In the genomic region with DNA sequence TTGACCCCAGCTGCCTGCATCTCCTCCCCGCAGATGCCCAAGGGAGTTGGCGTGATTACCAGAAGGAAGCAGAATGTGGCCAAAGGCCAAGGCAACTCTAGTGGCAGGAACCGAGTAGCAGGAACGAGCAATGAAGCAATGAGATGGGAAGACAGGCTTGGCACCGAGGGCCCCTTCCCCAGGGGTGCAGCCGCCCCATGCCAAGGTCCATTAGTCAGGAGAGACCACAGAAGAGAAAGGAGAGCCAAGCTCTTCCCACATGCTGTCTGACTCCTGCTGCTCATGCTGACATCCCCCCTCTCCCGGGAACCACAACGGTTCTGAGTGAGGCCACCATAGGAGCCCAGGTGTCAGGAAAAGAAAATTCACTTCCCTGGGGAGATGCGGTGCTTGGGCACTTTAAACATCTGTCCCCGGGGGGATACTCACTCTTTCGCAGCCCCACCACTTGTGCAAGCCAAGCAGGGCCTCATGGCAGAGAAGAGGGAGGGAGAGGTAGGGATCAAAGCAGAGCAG, we compare ENCODE assay signal across 10 cellular contexts.
DNase-seq lines count a peak whose midpoint lies in the region; ATAC-seq and TF ChIP-seq lines count a peak whose summit lies in the region.
"Had no signal": no experiment of that assay in that cellular context is flagged by ENCODE, and none has a peak within 500 bp of the region (broad histone marks: within the 10 kb centered on the region; RNA-seq: fewer than 3 reads in every experiment).

No MANE protein-coding gene starts in this region.

- H4K91ac ChIP-seq in neuronal stem cell (ENCODE audit: low read depth, low read length, poor library complexity), result no peak overlapping the region

- H3K9ac ChIP-seq in BLaER1 treated with 17β-estradiol and CSF1 and Interleukin-3, amounts not matched to agents 10 nM and 100 nM, result peak overlapping the region; percentile 61 to 87 (median 79)
- H3K9ac ChIP-seq in neuronal stem cell (ENCODE audit: low read depth, low read length, poor library complexity) (no peak overlapping the region), neural progenitor cell (no peak overlapping the region)

- peak overlapping the region; percentile 35 for H3K23ac ChIP-seq in neuronal stem cell (ENCODE audit: low read depth, low read length, poor library complexity)

- peak overlapping the region; percentile 90 to 99 (median 95) for H3K4me2 ChIP-seq in BLaER1 treated with 17β-estradiol and CSF1 and Interleukin-3, amounts not matched to agents 10 nM and 100 nM
- no peak overlapping the region for H3K4me2 ChIP-seq in neuronal stem cell (ENCODE audit: insufficient read depth, low read length, poor library complexity, severe bottlenecking)
- H3K4me2 ChIP-seq in neural progenitor cell, result no peak overlapping the region

- H3K4me1 Mint-ChIP-seq in dendritic cell treated with granulocyte-macrophage colony-stimulating factor and Interleukin-4, amounts not matched to agents 40 ng/mL and 50 ng/mL, for 4 days (ENCODE audit: low read depth), result peaks cover 96% of the 10 kb centered on the region
- H3K4me1 Mint-ChIP-seq in neural progenitor cell (peaks cover 27% of the 10 kb centered on the region), WTC11 (peaks cover 28% of the 10 kb centered on the region)

- ATAC-seq in HG03025 (IDR thresholded peaks at IDR 0.05; ENCODE audit: low FRiP score, unreplicated experiment), result no peak
- ATAC-seq in WTC11, result no peak
- ATAC-seq: naive thymus-derived CD8-positive, alpha-beta T cell had no signal

- no peaks in the 10 kb centered on the region for H3K27me3 Mint-ChIP-seq in dendritic cell treated with granulocyte-macrophage colony-stimulating factor and Interleukin-4, amounts not matched to agents 40 ng/mL and 50 ng/mL, for 4 days
- H3K27me3 Mint-ChIP-seq in neural progenitor cell (ENCODE audit: insufficient read depth, low read depth) (peaks cover 4% of the 10 kb centered on the region), WTC11 (ENCODE audit: low read depth) (no peaks in the 10 kb centered on the region)
- H3K27me3 Mint-ChIP-seq: naive thymus-derived CD8-positive, alpha-beta T cell had no signal

- no peaks in the 10 kb centered on the region for H3K79me2 ChIP-seq in neural progenitor cell (ENCODE audit: low read depth)

- no peak overlapping the region for H3K18ac ChIP-seq in neuronal stem cell (ENCODE audit: low read length)

- no peak overlapping the region for H4K8ac ChIP-seq in neuronal stem cell (ENCODE audit: low read depth, low read length)

- H2AFZ ChIP-seq in neuronal stem cell (ENCODE audit: low read length), result no peak overlapping the region
- H2AFZ ChIP-seq in neural progenitor cell (replicated peaks), result no peak overlapping the region

- H3K4me1 ChIP-seq in BLaER1 treated with 17β-estradiol and CSF1 and Interleukin-3, amounts not matched to agents 10 nM and 100 nM, result peaks cover 90 to 100% (median 100%) of the 10 kb centered on the region in 10 experiments
- H3K4me1 ChIP-seq in neuronal stem cell (ENCODE audit: control insufficient read depth in 2 of 2, insufficient read depth in 1 of 2, low read depth in 1 of 2, low read length in 2 of 2) (peaks cover 15 to 32% of the 10 kb centered on the region in 2 donors), neural progenitor cell (peaks cover 20% of the 10 kb centered on the region)

- intact Hi-C loops in dendritic cell treated with granulocyte-macrophage colony-stimulating factor and Interleukin-4, amounts not matched to agents 40 ng/mL and 50 ng/mL, for 4 days (cut with micrococcal nuclease), result loop anchor here (1.0 to 5.0 kb wide), 2 partner anchors 71 to 148 kb away; a partner anchor contains a TSS

- no peak overlapping the region for H2BK12ac ChIP-seq in neuronal stem cell (ENCODE audit: low read length)

- H3K4ac ChIP-seq in neuronal stem cell (ENCODE audit: low read length), result no peak overlapping the region

- no peak overlapping the region for H2BK15ac ChIP-seq in neuronal stem cell (ENCODE audit: low read length)

- peak overlapping the region; percentile 80 for H3K27ac Mint-ChIP-seq in dendritic cell treated with granulocyte-macrophage colony-stimulating factor and Interleukin-4, amounts not matched to agents 40 ng/mL and 50 ng/mL, for 4 days
- H3K27ac Mint-ChIP-seq in neural progenitor cell (no peak overlapping the region), WTC11 (no peak overlapping the region)

- H2BK5ac ChIP-seq in neuronal stem cell (ENCODE audit: low read length), result no peak overlapping the region

- H3K36me3 Mint-ChIP-seq in dendritic cell treated with granulocyte-macrophage colony-stimulating factor and Interleukin-4, amounts not matched to agents 40 ng/mL and 50 ng/mL, for 4 days (ENCODE audit: low read depth), result peaks cover 93% of the 10 kb centered on the region
- H3K36me3 Mint-ChIP-seq in neural progenitor cell (no peaks in the 10 kb centered on the region), WTC11 (peaks cover 12% of the 10 kb centered on the region)

- H3K9me3 ChIP-seq in BLaER1 treated with 17β-estradiol and CSF1 and Interleukin-3, amounts not matched to agents 10 nM and 100 nM (replicated peaks in 1 of 11), result no peaks in the 10 kb centered on the region
- H3K9me3 ChIP-seq in neuronal stem cell (replicated peaks in 1 of 2; ENCODE audit: control insufficient read depth in 2 of 2, insufficient read depth in 1 of 2, low read depth in 1 of 2, low read length in 2 of 2), result peaks cover 0 to 2% of the 10 kb centered on the region in 2 donors
- no peaks in the 10 kb centered on the region for H3K9me3 ChIP-seq in neural progenitor cell (ENCODE audit: low read depth)

- TF ChIP-seq CTCF in neural progenitor cell (IDR thresholded peaks at IDR 0.05) (no peak), WTC11 (IDR thresholded peaks at IDR 0.05) (no peak)

- peak; percentile 86 for DNase-seq in NCI-H446 treated with DMSO at 0.1 percent for 48 hours (lab: John Stamatoyannopoulos, UW)
- DNase-seq in neuronal stem cell (ENCODE audit: low spot score), result no peak
- DNase-seq in neural progenitor cell (ENCODE audit: low spot score), result no peak
- no peak for DNase-seq in stimulated activated CD4-positive, alpha-beta T cell treated with anti-CD3 and anti-CD28 coated beads, Interleukin-4, amount 100 ng/mL, for 4 hours
- DNase-seq in WTC11 (ENCODE audit: low spot score), result no peak
- DNase-seq: IMR-90; naive thymus-derived CD8-positive, alpha-beta T cell had no signal

- H3K27ac ChIP-seq in BLaER1 treated with 17β-estradiol and CSF1 and Interleukin-3, amounts not matched to agents 10 nM and 100 nM, result peak overlapping the region; percentile 37 to 96 (median 92); a peak in 21 of 22 replicates
- H3K27ac ChIP-seq in neuronal stem cell (replicated peaks; ENCODE audit: low read length), result no peak overlapping the region
- H3K27ac ChIP-seq in neural progenitor cell, result no peak overlapping the region

- peak overlapping the region; percentile 12 to 56 (median 48); a peak in 19 of 20 replicates for H3K4me3 ChIP-seq in BLaER1 treated with 17β-estradiol and CSF1 and Interleukin-3, amounts not matched to agents 10 nM and 100 nM
- H3K4me3 ChIP-seq in neuronal stem cell (ENCODE audit: low read length in 2 of 2), result no peak overlapping the region
- no peak overlapping the region for H3K4me3 ChIP-seq in neural progenitor cell

- POLR2A ChIA-PET in WTC11 (lab: Charles Lee), result no interaction called here

- peak overlapping the region; percentile 74 for H3K4me3 Mint-ChIP-seq in dendritic cell treated with granulocyte-macrophage colony-stimulating factor and Interleukin-4, amounts not matched to agents 40 ng/mL and 50 ng/mL, for 4 days
- H3K4me3 Mint-ChIP-seq in neural progenitor cell (no peak overlapping the region), WTC11 (no peak overlapping the region)
- H3K4me3 Mint-ChIP-seq: naive thymus-derived CD8-positive, alpha-beta T cell had no signal

- H2AK5ac ChIP-seq in neuronal stem cell (ENCODE audit: low read depth, low read length), result no peak overlapping the region

- CTCF ChIA-PET in WTC11 (lab: Charles Lee), result interaction anchor here (0.5 to 14.7 kb wide), 50 partner anchors 11 to 386 kb away, joined by 3 to 762 read pairs (median 5); a partner anchor contains a TSS

- peaks cover 0 to 56% (median 16%) of the 10 kb centered on the region in 11 experiments; a peak in 13 of 22 replicates for H4K20me1 ChIP-seq in BLaER1 treated with 17β-estradiol and CSF1 and Interleukin-3, amounts not matched to agents 10 nM and 100 nM
- peaks cover 8% of the 10 kb centered on the region for H4K20me1 ChIP-seq in neural progenitor cell (ENCODE audit: low read depth)

- WGBS in neuronal stem cell (ENCODE audit: extremely low coverage in 2 of 2, insufficient read length in 2 of 2, insufficient replicate concordance in 1 of 2), 2 donors, result no CpG with 5 or more reads among the region's 11 CpGs

- no peaks in the 10 kb centered on the region for H3K27me3 ChIP-seq in BLaER1 treated with 17β-estradiol and CSF1 and Interleukin-3, amounts not matched to agents 10 nM and 100 nM
- H3K27me3 ChIP-seq in neuronal stem cell (ENCODE audit: control insufficient read depth in 3 of 3, insufficient read depth in 3 of 3, low read depth in 1 of 3, low read length in 3 of 3) (no peaks in the 10 kb centered on the region), neural progenitor cell (no peaks in the 10 kb centered on the region)

- peaks cover 20% of the 10 kb centered on the region for H3F3A ChIP-seq in neural progenitor cell (ENCODE audit: low read depth)

- no peak overlapping the region for H2BK120ac ChIP-seq in neuronal stem cell (ENCODE audit: low read depth, low read length)

- peaks cover 45 to 63% (median 59%) of the 10 kb centered on the region in 11 experiments for H3K36me3 ChIP-seq in BLaER1 treated with 17β-estradiol and CSF1 and Interleukin-3, amounts not matched to agents 10 nM and 100 nM
- H3K36me3 ChIP-seq in neuronal stem cell (replicated peaks in 1 of 2; ENCODE audit: control insufficient read depth in 2 of 2, insufficient read depth in 2 of 2, low read length in 2 of 2) (peaks cover 8 to 19% of the 10 kb centered on the region in 2 donors), neural progenitor cell (no peaks in the 10 kb centered on the region)

- no peak overlapping the region for H3K14ac ChIP-seq in neuronal stem cell (ENCODE audit: low read length)

- H3K79me1 ChIP-seq in neuronal stem cell (ENCODE audit: low read depth, low read length), result no peaks in the 10 kb centered on the region

- H3K9me3 Mint-ChIP-seq in dendritic cell treated with granulocyte-macrophage colony-stimulating factor and Interleukin-4, amounts not matched to agents 40 ng/mL and 50 ng/mL, for 4 days, result no peaks in the 10 kb centered on the region
- H3K9me3 Mint-ChIP-seq in neural progenitor cell (no peaks in the 10 kb centered on the region), WTC11 (no peaks in the 10 kb centered on the region)
- H3K9me3 Mint-ChIP-seq: naive thymus-derived CD8-positive, alpha-beta T cell had no signal

TF ChIP-seq in WTC11, 78 proteins besides CTCF, POLR2A, EP300 and RAD21 (continues in another document):
- no peak for TF ChIP-seq ZNF138 (CRISPR knock-in tag; conservative IDR thresholded peaks at IDR 0.05)
- TF ChIP-seq FOXK1 (CRISPR knock-in tag; IDR thresholded peaks at IDR 0.05), result no peak
- TF ChIP-seq, protein P1, sequence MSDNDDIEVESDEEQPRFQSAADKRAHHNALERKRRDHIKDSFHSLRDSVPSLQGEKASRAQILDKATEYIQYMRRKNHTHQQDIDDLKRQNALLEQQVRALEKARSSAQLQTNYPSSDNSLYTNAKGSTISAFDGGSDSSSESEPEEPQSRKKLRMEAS (CRISPR knock-in tag; IDR thresholded peaks at IDR 0.05), result no peak
- no peak for TF ChIP-seq FOXJ3 (CRISPR knock-in tag; IDR thresholded peaks at IDR 0.05; ENCODE audit: borderline replicate concordance)

Comparison
In these comparisons a context has a peak if more than half of its experiments do, and no peak if none do; other contexts are left out.
1. H3K27ac ChIP-seq: peak in BLaER1 treated with 17β-estradiol and CSF1 and Interleukin-3, amounts not matched to agents 10 nM and 100 nM (11 of 11); none in neuronal stem cell (single experiment) and neural progenitor cell (single experiment).
2. H3K4me2 ChIP-seq: peak in BLaER1 treated with 17β-estradiol and CSF1 and Interleukin-3, amounts not matched to agents 10 nM and 100 nM (11 of 11); none in neuronal stem cell (single experiment) and neural progenitor cell (single experiment).
3. H3K4me3 ChIP-seq: peak in BLaER1 treated with 17β-estradiol and CSF1 and Interleukin-3, amounts not matched to agents 10 nM and 100 nM (10 of 10); none in neuronal stem cell (0 of 2) and neural progenitor cell (single experiment).
4. H3K9ac ChIP-seq: peak in BLaER1 treated with 17β-estradiol and CSF1 and Interleukin-3, amounts not matched to agents 10 nM and 100 nM (11 of 11); none in neuronal stem cell (single experiment) and neural progenitor cell (single experiment).